26 cellular contexts compared by ENCODE assay signal in genomic region chr10:10745281-10745680, GRCh38.
"Had no signal": no experiment of that assay in that cellular context is flagged by ENCODE, and none has a peak within 500 bp of the region (broad histone marks: within the 10 kb centered on the region; RNA-seq: fewer than 3 reads in every experiment).

No MANE protein-coding gene starts in this region.

- H3K36me3 ChIP-seq: adrenal gland, colonic mucosa, gastrocnemius medialis, heart left ventricle, WERI-Rb-1 had no signal

- H3K27ac ChIP-seq: adrenal gland, colonic mucosa, foreskin keratinocyte, gastrocnemius medialis, heart left ventricle, WERI-Rb-1 had no signal

- DNase-seq: activated B cell treated with CpG ODN at 0.5 μM for 24 hours; activated CD4-positive, alpha-beta memory T cell treated with anti-CD3 and anti-CD28 coated beads for 36 hours; activated CD4-positive, alpha-beta T cell treated with anti-CD3 and anti-CD28 coated beads for 48 hours; activated CD4-positive, alpha-beta T cell treated with anti-CD3 and anti-CD28 coated beads, Interleukin-2, amount 50 U/mL, for 1 hour; activated CD8-positive, alpha-beta memory T cell treated with anti-CD3 and anti-CD28 coated beads, Interleukin-2, amount 10 ng/mL, durations not matched to agents 7 days and 5 days; activated CD8-positive, alpha-beta memory T cell treated with anti-CD3 and anti-CD28 coated beads, Interleukin-2, amount 50 U/mL, for 4 hours; activated CD8-positive, alpha-beta T cell treated with anti-CD3 and anti-CD28 coated beads, Interleukin-2, amount 10 ng/mL, durations not matched to agents 7 days and 5 days; activated effector memory CD4-positive, alpha-beta T cell treated with anti-CD3 and anti-CD28 coated beads, Interleukin-2, amount 50 U/mL, for 16 hours; activated naive CD4-positive, alpha-beta T cell treated with anti-CD3 and anti-CD28 coated beads for 36 hours; activated naive CD8-positive, alpha-beta T cell treated with anti-CD3 and anti-CD28 coated beads for 36 hours; activated naive CD8-positive, alpha-beta T cell treated with anti-CD3 and anti-CD28 coated beads, Interleukin-2, amount 50 U/mL, for 24 hours; activated T-cell treated with anti-CD3 and anti-CD28 coated beads, Interleukin-2, amount 50 U/mL, for 1 hour; activated T-cell treated with anti-CD3 and anti-CD28 coated beads, Interleukin-2, amount 50 U/mL, for 48 hours; adrenal gland; amygdala; aorta; colonic mucosa; effector CD8-positive, alpha-beta T cell; foreskin keratinocyte; gastrocnemius medialis; glutamatergic neuron; heart left ventricle; T-helper 9 cell; WERI-Rb-1 had no signal

- H3K27me3 ChIP-seq: adrenal gland, colonic mucosa, foreskin keratinocyte, gastrocnemius medialis, heart left ventricle had no signal

- H3K9me3 ChIP-seq: adrenal gland, colonic mucosa, gastrocnemius medialis had no signal

- ATAC-seq: activated CD4-positive, CD25-positive, alpha-beta regulatory T cell treated with anti-CD3 and anti-CD28 coated beads, Interleukin-2, amount 50 U/mL, for 24 hours; activated CD8-positive, alpha-beta memory T cell treated with anti-CD3 and anti-CD28 coated beads, Interleukin-2, amount 10 ng/mL, durations not matched to agents 7 days and 5 days; activated CD8-positive, alpha-beta T cell treated with anti-CD3 and anti-CD28 coated beads, Interleukin-2, amount 10 ng/mL, durations not matched to agents 7 days and 5 days; activated naive CD8-positive, alpha-beta T cell treated with anti-CD3 and anti-CD28 coated beads, Interleukin-2, amount 50 U/mL, for 24 hours; esophagus mucosa; foreskin keratinocyte; gastrocnemius medialis; heart left ventricle had no signal

- H3K4me3 ChIP-seq: adrenal gland, colonic mucosa, gastrocnemius medialis, heart left ventricle had no signal

- H3K4me1 ChIP-seq: adrenal gland, colonic mucosa, foreskin keratinocyte, gastrocnemius medialis, heart left ventricle had no signal
